In genomic region chr14:73462078-73462715, GRCh38 we compare ENCODE assay signal across 8 cellular contexts. TPM values are rescaled to one million over a fixed set of nuclear protein-coding genes. Genes with fewer than 3 reads are reported as not detected.
A peak's percentile ranks its signal among the peaks of the same experiment; 100 is the strongest.
DNase-seq lines count a peak whose midpoint lies in the region; ATAC-seq and TF ChIP-seq lines count a peak whose summit lies in the region.

No MANE protein-coding gene starts in this region.

- H3K4me1 ChIP-seq in heart right ventricle (peaks cover 5 to 85% (median 58%) of the 10 kb centered on the region in 9 donors), skeletal muscle satellite cell (ENCODE audit: control insufficient read depth, insufficient read depth, low read length) (peaks cover 68% of the 10 kb centered on the region)

- DNase-seq in ACHN = peak; percentile 60
- peak; percentile 76 for DNase-seq in NCI-H1105 (lab: John Stamatoyannopoulos, UW)
- peak; percentile 14 for DNase-seq in WERI-Rb-1
- DNase-seq in heart right ventricle = peak; percentile 39 to 67
- no peak for DNase-seq in activated CD4-positive, alpha-beta T cell treated with anti-CD3 and anti-CD28 coated beads for 48 hours

- intact Hi-C loops in heart right ventricle (cut with DNase I) = loop anchor here in 3 of 10 donors (1.0 to 10.0 kb wide), 4 partner anchors 31 to 325 kb away; partner anchors contain the start of gene PSEN1 (in 1 of the 3)

- 24 to 35% methylated on average over 5 of the region's 5 CpGs for WGBS in heart right ventricle, 2 donors

- no peaks in the 10 kb centered on the region for H3K27me3 ChIP-seq in WERI-Rb-1 (ENCODE audit: insufficient read depth, low read depth, severe bottlenecking)
- H3K27me3 ChIP-seq in heart right ventricle = no peaks in the 10 kb centered on the region
- H3K27me3 ChIP-seq in skeletal muscle satellite cell (ENCODE audit: control insufficient read depth, insufficient read depth, low read length) = no peaks in the 10 kb centered on the region

- in situ Hi-C loops in ACHN (cut with HindIII; ENCODE audit: low pct_ligation_motif_present, low pct_unique_long_range_greater_than_20kb, low sequenced_read_pairs) = loop anchor here (25.0 kb wide), 2 partner anchors 175 to 300 kb away; no protein-coding TSS in a partner anchor

- peak overlapping the region; percentile 74 for H3K4me2 ChIP-seq in skeletal muscle satellite cell (ENCODE audit: low read length)

- H3K27ac ChIP-seq in WERI-Rb-1 (peak overlapping the region; percentile 41), heart right ventricle (peak overlapping the region in 9 of 10 donors; percentile 47 to 89 (median 77))

- H3K36me3 ChIP-seq in WERI-Rb-1 (no peaks in the 10 kb centered on the region), heart right ventricle (no peaks in the 10 kb centered on the region), skeletal muscle satellite cell (ENCODE audit: insufficient read depth, low read length) (no peaks in the 10 kb centered on the region)

- ATAC-seq in heart right ventricle (peak in 5 of 8 donors; percentile 5 to 24 (median 10)), HG03457 (IDR thresholded peaks at IDR 0.05; ENCODE audit: unreplicated experiment) (no peak), GM21717 (IDR thresholded peaks at IDR 0.05; ENCODE audit: unreplicated experiment) (no peak)

- no peak overlapping the region for H3K4me3 ChIP-seq in WERI-Rb-1 (ENCODE audit: low read depth, low read length)
- peak overlapping the region in 6 of 10 donors; percentile 13 to 36 (median 22) for H3K4me3 ChIP-seq in heart right ventricle
- peak overlapping the region; percentile 55 for H3K4me3 ChIP-seq in skeletal muscle satellite cell (ENCODE audit: low read length)

- H3K9me3 ChIP-seq in WERI-Rb-1 (ENCODE audit: severe bottlenecking) = no peaks in the 10 kb centered on the region
- H3K9me3 ChIP-seq in heart right ventricle = no peaks in the 10 kb centered on the region
- no peaks in the 10 kb centered on the region for H3K9me3 ChIP-seq in skeletal muscle satellite cell (replicated peaks; ENCODE audit: low read length)

- H3K9ac ChIP-seq in skeletal muscle satellite cell (ENCODE audit: low read depth, low read length) = peak overlapping the region; percentile 68

- no peak for TF ChIP-seq CTCF in WERI-Rb-1 (IDR thresholded peaks at IDR 0.05; ENCODE audit: low read depth, low read length)
- TF ChIP-seq CTCF in heart right ventricle (IDR thresholded peaks at IDR 0.05) = no peak

RNA-seq across cellular contexts. Expression of gene NUMB, which starts 3.9 kb away (rescaled TPM):
- 10 to 100 TPM; 27.0 to 42.6 (median 33.3) TPM for total RNA-seq in heart right ventricle
- polyA plus RNA-seq in heart right ventricle = 10 to 100 TPM; 18.9 to 32.0 TPM
- 50.2 and 60.3 TPM in 2 replicates for total RNA-seq in skeletal muscle satellite cell (2012; rRNA removed)

RNA-seq across cellular contexts. Expression of gene RIOX1, which starts 28.5 kb away (rescaled TPM):
- total RNA-seq in heart right ventricle = 1 to 10 TPM; 5.9 to 9.1 (median 7.6) TPM
- polyA plus RNA-seq in heart right ventricle = 1 to 10 TPM; 4.3 to 5.4 TPM
- total RNA-seq in skeletal muscle satellite cell (2012; rRNA removed) = 21.4 and 21.5 TPM in 2 replicates

Comparison
In these comparisons a context has a peak if more than half of its experiments do, and no peak if none do; other contexts are left out.
1. ATAC-seq: peak in heart right ventricle (5 of 8); none in HG03457 (single experiment) and GM21717 (single experiment).